Comparison of ENCODE assay signal across 11 cellular contexts in genomic region chr9:129990269-129991005, GRCh38. TPM values are rescaled to one million over a fixed set of nuclear protein-coding genes. Genes with fewer than 3 reads are reported as not detected.
A peak's percentile ranks its signal among the peaks of the same experiment; 100 is the strongest.
DNase-seq lines count a peak whose midpoint lies in the region; ATAC-seq, FAIRE-seq and TF ChIP-seq lines count a peak whose summit lies in the region.
"Had no signal": no experiment of that assay in that cellular context is flagged by ENCODE, and none has a peak within 500 bp of the region (broad histone marks: within the 10 kb centered on the region; RNA-seq: fewer than 3 reads in every experiment).

No MANE protein-coding gene starts in this region.

- RAD21 ChIA-PET in GM12878 (lab: Charles Lee; ENCODE audit: unreplicated experiment) = interaction anchor here (0.7 to 17.1 kb wide), 8 partner anchors 17 to 103 kb away, joined by 5 to 418 read pairs (median 61); partner anchors contain the start of gene FNBP1

- H3K4me2 ChIP-seq in OCI-LY7 (ENCODE audit: low read length) = peak overlapping the region; percentile 98
- peak overlapping the region; percentile 77 for H3K4me2 ChIP-seq in GM12878 (ENCODE audit: control insufficient read depth, insufficient read depth)
- H3K4me2 ChIP-seq in smooth muscle cell = peak overlapping the region; percentile 19

- H3K9ac ChIP-seq in GM12878 (ENCODE audit: control insufficient read depth, insufficient read depth, low read length) = peak overlapping the region; percentile 95
- H3K9ac ChIP-seq in smooth muscle cell (ENCODE audit: low read depth) = peak overlapping the region; percentile 14

- in situ Hi-C loops in GM12878 (cut with MboI) = loop anchor here (5.0 kb wide), 1 partner anchor 103 kb away; no protein-coding TSS in a partner anchor

- POLR2A ChIA-PET in OCI-LY7 (lab: Charles Lee) (interaction anchor here (1.1 to 1.3 kb wide), 2 partner anchors 103 kb away, joined by 3 read pairs; no protein-coding TSS in a partner anchor), GM12878 (lab: Charles Lee) (interaction anchor here (1.1 to 14.1 kb wide), 12 partner anchors 10 to 103 kb away, joined by 5 to 270 read pairs (median 18); partner anchors contain the start of gene FNBP1)

- no peak for TF ChIP-seq RAD21 in GM12878 (IDR thresholded peaks at IDR 0.05; ENCODE audit: insufficient read depth, low read depth, low read length)

- BruUV-seq in OCI-LY7 (replicated peaks; lab: Mats Ljungman, UMichigan) (no TSS peak), GM12878 (replicated peaks; lab: Mats Ljungman, UMichigan) (no TSS peak)

- H3K4me1 ChIP-seq in OCI-LY7 (ENCODE audit: insufficient read depth, low read length, poor library complexity, severe bottlenecking) = peaks cover 93% of the 10 kb centered on the region
- H3K4me1 ChIP-seq in GM12878 (ENCODE audit: control insufficient read depth, insufficient read depth, low read length) = peaks cover 72% of the 10 kb centered on the region
- H3K4me1 ChIP-seq in smooth muscle cell (ENCODE audit: low read depth) = no peaks in the 10 kb centered on the region

- CTCF ChIA-PET in OCI-LY7 (lab: Charles Lee; ENCODE audit: unreplicated experiment) = interaction anchor here (0.5 kb wide), 1 partner anchor 44 kb away, joined by 3 read pairs; no protein-coding TSS in a partner anchor
- CTCF ChIA-PET in GM12878 (lab: Yijun Ruan, JAX) = interaction anchor here (0.6 to 2.1 kb wide), 5 partner anchors 27 to 105 kb away, joined by 3 to 7 read pairs (median 4); no protein-coding TSS in a partner anchor

- TF ChIP-seq CTCF in OCI-LY7 (conservative IDR thresholded peaks at IDR 0.05; ENCODE audit: low read length) (no peak), GM12878 (IDR thresholded peaks at IDR 0.05 in 2 of 3, conservative IDR thresholded peaks at IDR 0.05 in 1 of 3; ENCODE audit: control insufficient read depth in 2 of 3, extremely low read depth in 1 of 3, insufficient read depth in 1 of 3, low read depth in 3 of 3, low read length in 3 of 3) (no peak), smooth muscle cell (IDR thresholded peaks at IDR 0.05; ENCODE audit: borderline replicate concordance, insufficient read depth, poor library complexity, severe bottlenecking) (no peak), GM10266 (IDR thresholded peaks at IDR 0.05; ENCODE audit: control insufficient read depth, insufficient read depth, low read depth, missing control alignments) (no peak)

- FAIRE-seq in GM12878 (lab: Jason Lieb, UNC) = no peak

- peak; percentile 15 to 18; a peak in 2 of 4 replicates for TF ChIP-seq EP300 in GM12878 (IDR thresholded peaks at IDR 0.05; ENCODE audit: borderline replicate concordance in 1 of 2, control insufficient read depth in 1 of 2, low read depth in 2 of 2, low read length in 2 of 2)

- 0% methylated on average over 6 of the region's 6 CpGs for WGBS in GM12878 (ENCODE audit: insufficient coverage, insufficient replicate concordance, low lambda C conversion rate, missing lambda C conversion rate)
- 60% methylated on average over 6 of the region's 6 CpGs for WGBS in smooth muscle cell (ENCODE audit: low lambda C conversion rate)

- H3K9me2 ChIP-seq in OCI-LY7 (ENCODE audit: insufficient read depth, low read length) = no peaks in the 10 kb centered on the region

- ATAC-seq in GM18907 (IDR thresholded peaks at IDR 0.05; ENCODE audit: unreplicated experiment) (peak; percentile 25), GM12878 (peak; percentile 42)

- H3K36me3 ChIP-seq in OCI-LY7 (ENCODE audit: insufficient read depth, low read length) = peaks cover 36% of the 10 kb centered on the region
- peaks cover 6 to 18% of the 10 kb centered on the region in 2 experiments for H3K36me3 ChIP-seq in GM12878 (ENCODE audit: control insufficient read depth in 2 of 2, insufficient read depth in 2 of 2, low read length in 1 of 2)
- H3K36me3 ChIP-seq in smooth muscle cell (ENCODE audit: low read depth) = no peaks in the 10 kb centered on the region

- H3K79me2 ChIP-seq in OCI-LY7 (ENCODE audit: insufficient read depth, low read depth, low read length) = peaks cover 96% of the 10 kb centered on the region
- H3K79me2 ChIP-seq in GM12878 (ENCODE audit: control insufficient read depth, insufficient read depth, low read length) = peaks cover 93% of the 10 kb centered on the region
- H3K79me2 ChIP-seq in smooth muscle cell (ENCODE audit: low read depth) = peaks cover 37% of the 10 kb centered on the region

- peaks cover 32% of the 10 kb centered on the region for H3F3A ChIP-seq in smooth muscle cell (ENCODE audit: low read depth)

- H3K9me3 ChIP-seq in OCI-LY7 (ENCODE audit: low read length) = peaks cover 2% of the 10 kb centered on the region
- H3K9me3 ChIP-seq in GM12878 (replicated peaks; ENCODE audit: control insufficient read depth, insufficient read depth, low read length) = no peaks in the 10 kb centered on the region; the same call in 2 of the 3 replicates
- H3K9me3 ChIP-seq in smooth muscle cell (replicated peaks; ENCODE audit: low read depth) = no peaks in the 10 kb centered on the region

- H3K27me3 ChIP-seq in GM12878 (replicated peaks in 1 of 2; ENCODE audit: control insufficient read depth in 2 of 2, insufficient read depth in 2 of 2, low read length in 1 of 2) (no peaks in the 10 kb centered on the region), smooth muscle cell (ENCODE audit: low read depth) (no peaks in the 10 kb centered on the region)

- H3K27ac ChIP-seq in OCI-LY7 (ENCODE audit: low read depth, low read length, poor library complexity, severe bottlenecking) (peak overlapping the region; percentile 96), GM12878 (ENCODE audit: control insufficient read depth, insufficient read depth) (peak overlapping the region; percentile 100), smooth muscle cell (ENCODE audit: low read depth) (peak overlapping the region; percentile 93)

- H3K4me3 ChIP-seq in OCI-LY7 (ENCODE audit: low read depth, low read length, poor library complexity, severe bottlenecking) (peak overlapping the region; percentile 41), GM12878 (peak overlapping the region; percentile 31; the same call in 1 of the 2 replicates), smooth muscle cell (no peak overlapping the region)

- peak; percentile 69 for TF ChIP-seq POLR2A in GM12878 (IDR thresholded peaks at IDR 0.05; ENCODE audit: low read depth, low read length)

- H4K20me1 ChIP-seq in OCI-LY7 (ENCODE audit: insufficient read depth, low read length) = no peaks in the 10 kb centered on the region
- no peaks in the 10 kb centered on the region for H4K20me1 ChIP-seq in GM12878 (ENCODE audit: control insufficient read depth, insufficient read depth)
- no peaks in the 10 kb centered on the region for H4K20me1 ChIP-seq in smooth muscle cell (ENCODE audit: low read depth)

- no peak overlapping the region for H2AFZ ChIP-seq in OCI-LY7 (ENCODE audit: low read length)
- H2AFZ ChIP-seq in GM12878 (ENCODE audit: control insufficient read depth, low read depth, low read length) = no peak overlapping the region
- H2AFZ ChIP-seq in smooth muscle cell (ENCODE audit: low read depth) = no peak overlapping the region

- SMC1A ChIA-PET in GM12878 (lab: Charles Lee; ENCODE audit: uncharacterized antibody, unreplicated experiment) = interaction anchor here (0.6 to 23.6 kb wide), 13 partner anchors 14 to 103 kb away, joined by 3 to 763 read pairs (median 5); no protein-coding TSS in a partner anchor

- DNase-seq in OCI-LY7 (ENCODE audit: low spot score) (peak; percentile 61), GM12878 (ENCODE audit: low read depth, low spot score) (no peak), smooth muscle cell (lab: John Stamatoyannopoulos, UW; ENCODE audit: unreplicated experiment) (no peak), GM10266 (ENCODE audit: extremely low spot score) (no peak), ecto neural progenitor cell (ENCODE audit: low spot score) (no peak), NCI-H2029 treated with DMSO at 0.1 percent for 48 hours (lab: John Stamatoyannopoulos, UW) (no peak), glomerular visceral epithelial cell (ENCODE audit: extremely low spot score) (no peak)
- DNase-seq: foreskin melanocyte, NCI-H1694, nucleus accumbens had no signal

- intact Hi-C loops in OCI-LY7 (cut with micrococcal nuclease; ENCODE audit: unreplicated experiment) (no loop called here), GM12878 (cut with micrococcal nuclease; ENCODE audit: unreplicated experiment) (no loop called here)

TF ChIP-seq in GM12878, 131 proteins besides CTCF, POLR2A, EP300 and RAD21 (continues in another document):
- TF ChIP-seq TAF1 (IDR thresholded peaks at IDR 0.05; ENCODE audit: borderline replicate concordance, low read depth, low read length) = 0 out of 2 replicates have a peak, but pooled peaks have one; percentile 41
- TF ChIP-seq YY1 (IDR thresholded peaks at IDR 0.05; ENCODE audit: low read depth, low read length) = no peak
- no peak for TF ChIP-seq PBX3 (IDR thresholded peaks at IDR 0.05; ENCODE audit: insufficient replicate concordance, low read depth, low read length)

RNA-seq across cellular contexts. Expression of gene FNBP1, which starts 52.6 kb away (rescaled TPM):
- 93.3 and 117 TPM in 2 replicates for total RNA-seq in OCI-LY7 (2014; rRNA removed; shearing (Covaris generic))
- total RNA-seq in OCI-LY7 (2022) (164 and 168 TPM in 2 replicates), GM12878 (2014; rRNA removed) (167 and 204 TPM in 2 replicates), GM12878 (2014; rRNA removed; fragmentation: Illumina TruSeq; extraction: Trizol) (277 and 283 TPM in 2 replicates), GM12878 (2021) (353 and 356 TPM in 2 replicates), smooth muscle cell (17.2 and 23.8 TPM in 2 replicates)
- total RNA-seq in GM12878 (2013; cell fraction: nucleolus; rRNA removed) = 1,139 and 1,239 TPM in 2 replicates
- polyA plus RNA-seq in GM12878 (2011; ENCODE audit: low read depth) = 193 TPM
- polyA plus RNA-seq in GM12878 (2011; rRNA removed) (188 and 268 TPM in 2 replicates), GM12878 (2014; fragmentation: Illumina TruSeq; extraction: Trizol) (258 and 290 TPM in 2 replicates), GM12878 (2014; fragmentation: Nextera tagmentation; extraction: Ambion mirVana) (10 to 100 TPM; 64.5 to 80.5 TPM), GM12878 (2014; rRNA removed) (180 and 208 TPM in 2 replicates), GM12878 (2016; fragmentation: Nextera tagmentation; extraction: Ambion mirVana) (100 to 1,000 TPM; 165 to 170 TPM), smooth muscle cell (17.1 and 25.4 TPM in 2 replicates)
- polyA plus RNA-seq in GM12878 (2011; cell fraction: cytosol; rRNA removed) = 82.5 and 118 TPM in 2 replicates
- 111 and 142 TPM in 2 replicates for polyA plus RNA-seq in GM12878 (2011; cell fraction: nucleus; rRNA removed)
- polyA plus RNA-seq in GM12878 (2012) = 288 and 297 TPM in 2 replicates
- polyA minus RNA-seq in GM12878 (2011; rRNA and poly(A)+ RNA removed) = 163 and 327 TPM in 2 replicates
- 124 and 136 TPM in 2 replicates for polyA minus RNA-seq in GM12878 (2011; cell fraction: cytosol; rRNA and poly(A)+ RNA removed)
- polyA minus RNA-seq in GM12878 (2011; cell fraction: nucleus; rRNA and poly(A)+ RNA removed) = 73.0 and 135 TPM in 2 replicates

Comparison
In these comparisons a context has a peak if more than half of its experiments do, and no peak if none do; other contexts are left out.
1. H3K4me2 ChIP-seq: peak in every context shown above with its lines; median percentile 98 in OCI-LY7; 77 in GM12878; 19 in smooth muscle cell.